ENCODE assay signal across 8 cellular contexts in the genomic region with DNA sequence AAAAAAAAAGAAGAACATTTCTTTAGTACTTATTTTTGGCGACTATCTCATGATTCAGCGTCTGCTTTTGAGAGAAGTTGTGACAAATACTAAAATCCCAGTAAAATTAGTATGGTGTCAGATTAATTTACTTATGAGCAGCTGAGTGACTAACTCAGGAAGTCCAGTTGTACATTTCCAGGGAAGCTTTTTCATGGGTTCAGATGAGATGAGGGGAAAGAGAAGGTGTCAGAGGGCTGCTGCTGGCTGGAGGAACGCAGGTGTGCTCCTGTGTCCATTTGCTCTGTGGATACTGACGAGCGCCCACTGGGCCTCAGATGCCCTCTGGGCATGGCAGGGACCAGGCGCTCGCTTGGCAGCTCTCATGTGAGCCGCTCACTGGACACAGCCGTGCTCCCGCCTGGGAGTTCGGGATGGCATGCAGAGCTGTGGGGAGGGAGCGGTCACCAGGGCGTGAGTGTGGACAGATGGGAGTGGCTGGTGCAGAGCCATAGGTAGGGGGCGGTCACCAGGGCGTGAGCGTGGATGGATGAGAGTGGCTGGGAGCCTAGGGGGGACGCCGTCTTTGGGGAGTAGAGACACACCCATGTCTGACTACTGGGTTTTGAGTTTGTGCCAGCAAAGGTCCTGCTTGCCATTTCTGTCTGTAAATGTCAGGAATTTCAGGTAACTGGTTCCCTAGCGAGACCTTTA. TPM values are rescaled to one million over a fixed set of nuclear protein-coding genes. Genes with fewer than 3 reads are reported as not detected.
A peak's percentile ranks its signal among the peaks of the same experiment; 100 is the strongest.
DNase-seq lines count a peak whose midpoint lies in the region; ATAC-seq and TF ChIP-seq lines count a peak whose summit lies in the region.

No MANE protein-coding gene starts in this region.

- no peaks in the 10 kb centered on the region for H3K9me3 Mint-ChIP-seq in nephron

- H3K27me3 Mint-ChIP-seq in nephron (ENCODE audit: low read depth): peaks cover 10% of the 10 kb centered on the region

- H3K9me3 ChIP-seq in Peyer's patch: no peaks in the 10 kb centered on the region
- no peaks in the 10 kb centered on the region for H3K9me3 ChIP-seq in esophagus squamous epithelium

- DNase-seq in AG20443 (ENCODE audit: low spot score): peak; percentile 51
- DNase-seq in Peyer's patch: no peak
- DNase-seq in esophagus squamous epithelium (lab: John Stamatoyannopoulos, UW): no peak
- DNase-seq in Ammon's horn (ENCODE audit: low spot score): no peak
- no peak for DNase-seq in globus pallidus (ENCODE audit: low spot score)
- no peak for DNase-seq in RPMI8226

- 44 to 50% methylated on average over 10 of the region's 19 CpGs for WGBS in esophagus squamous epithelium, 2 donors

- H3K4me3 ChIP-seq in Peyer's patch (no peak overlapping the region), esophagus squamous epithelium (no peak overlapping the region)

- no peak for TF ChIP-seq POLR2A in Peyer's patch (IDR thresholded peaks at IDR 0.05)
- no peak for TF ChIP-seq POLR2A in esophagus squamous epithelium (IDR thresholded peaks at IDR 0.05)

- peaks cover 84% of the 10 kb centered on the region for H3K4me1 Mint-ChIP-seq in nephron

- peaks cover 0 to 25% (median 2%) of the 10 kb centered on the region in 4 donors for H3K4me1 ChIP-seq in Peyer's patch
- peaks cover 13 to 50% (median 27%) of the 10 kb centered on the region in 3 donors for H3K4me1 ChIP-seq in esophagus squamous epithelium

- H3K36me3 Mint-ChIP-seq in nephron (ENCODE audit: low read depth): no peaks in the 10 kb centered on the region

- H3K27ac Mint-ChIP-seq in nephron: peak overlapping the region; percentile 77 to 96 (median 89)

- intact Hi-C loops in esophagus squamous epithelium (cut with DNase I): loop anchor here (10.0 kb wide), 1 partner anchor 335 kb away; no protein-coding TSS in a partner anchor

- no peak for TF ChIP-seq CTCF in Peyer's patch (IDR thresholded peaks at IDR 0.05)
- TF ChIP-seq CTCF in esophagus squamous epithelium (IDR thresholded peaks at IDR 0.05): no peak
- no peak for TF ChIP-seq CTCF in nephron (IDR thresholded peaks at IDR 0.05; ENCODE audit: unreplicated experiment in 3 of 3)

- ATAC-seq in GM18909 (IDR thresholded peaks at IDR 0.05; ENCODE audit: poor library complexity, unreplicated experiment): no peak

- H3K27ac ChIP-seq in Peyer's patch (peak overlapping the region; percentile 10 to 62 (median 22)), esophagus squamous epithelium (peak overlapping the region; percentile 9 to 81 (median 73))

- H3K36me3 ChIP-seq in Peyer's patch: no peaks in the 10 kb centered on the region
- H3K36me3 ChIP-seq in esophagus squamous epithelium: no peaks in the 10 kb centered on the region

- H3K4me3 Mint-ChIP-seq in nephron: peak overlapping the region in 2 of 3 experiments; percentile 2 to 76

- no peaks in the 10 kb centered on the region for H3K27me3 ChIP-seq in Peyer's patch
- H3K27me3 ChIP-seq in esophagus squamous epithelium: no peaks in the 10 kb centered on the region

RNA-seq across cellular contexts. Expression of a gene that starts 55.0 kb away (rescaled TPM):
- 10 to 100 TPM in 2 of 4 donors, 1 to 10 TPM in 2; 7.4 to 47.9 (median 10.0) TPM for total RNA-seq in Peyer's patch
- total RNA-seq in esophagus squamous epithelium: 10 to 100 TPM in 1 of 4 donors, 1 to 10 TPM in 3; 3.4 to 15.6 (median 5.7) TPM
